ENCODE assay signal across 1 cellular context in the genomic region with DNA sequence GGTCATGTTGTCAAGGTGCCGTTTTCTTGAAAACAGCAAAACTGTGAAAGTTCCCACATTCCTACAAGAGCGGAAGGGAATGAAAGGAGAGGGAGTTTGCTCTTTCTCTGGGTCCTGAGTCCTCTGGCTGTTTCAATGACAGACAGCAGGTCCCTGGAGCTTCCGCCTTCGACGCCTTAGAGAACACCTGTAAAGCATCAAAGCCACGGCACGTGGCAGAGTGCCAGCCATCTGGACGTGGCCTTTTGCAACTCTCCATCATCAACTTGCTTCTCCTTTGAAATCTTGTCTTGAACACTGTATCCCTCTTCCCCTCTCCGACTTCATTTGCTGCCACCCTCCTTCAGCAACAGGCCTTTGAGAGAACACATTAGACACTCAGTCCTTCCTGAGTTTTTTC.
TF ChIP-seq lines count a peak whose summit lies in the region.

No MANE protein-coding gene starts in this region.

TF ChIP-seq in SK-N-SH, 30 proteins besides CTCF, POLR2A, EP300 and RAD21 (continued from another document):
- TF ChIP-seq, protein P1, sequence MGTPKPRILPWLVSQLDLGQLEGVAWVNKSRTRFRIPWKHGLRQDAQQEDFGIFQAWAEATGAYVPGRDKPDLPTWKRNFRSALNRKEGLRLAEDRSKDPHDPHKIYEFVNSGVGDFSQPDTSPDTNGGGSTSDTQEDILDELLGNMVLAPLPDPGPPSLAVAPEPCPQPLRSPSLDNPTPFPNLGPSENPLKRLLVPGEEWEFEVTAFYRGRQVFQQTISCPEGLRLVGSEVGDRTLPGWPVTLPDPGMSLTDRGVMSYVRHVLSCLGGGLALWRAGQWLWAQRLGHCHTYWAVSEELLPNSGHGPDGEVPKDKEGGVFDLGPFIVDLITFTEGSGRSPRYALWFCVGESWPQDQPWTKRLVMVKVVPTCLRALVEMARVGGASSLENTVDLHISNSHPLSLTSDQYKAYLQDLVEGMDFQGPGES (IDR thresholded peaks at IDR 0.05; ENCODE audit: low read depth, low read length), result no peak
- TF ChIP-seq TAF1 (IDR thresholded peaks at IDR 0.05; ENCODE audit: borderline replicate concordance, low read depth, low read length), result no peak
- TF ChIP-seq SIN3A (IDR thresholded peaks at IDR 0.05; ENCODE audit: borderline replicate concordance, low read depth, low read length), result no peak
- no peak; the same call in 1 of the 2 replicates for TF ChIP-seq GATA2 (CRISPR knock-in tag; IDR thresholded peaks at IDR 0.05)
- no peak for TF ChIP-seq REST (IDR thresholded peaks at IDR 0.05; ENCODE audit: low read depth, low read length)
- TF ChIP-seq TEAD4 (IDR thresholded peaks at IDR 0.05; ENCODE audit: borderline replicate concordance, insufficient read depth), result no peak
- TF ChIP-seq CHD2 (IDR thresholded peaks at IDR 0.05; ENCODE audit: low read length, partially characterized antibody), result no peak
- no peak for TF ChIP-seq MXI1 (IDR thresholded peaks at IDR 0.05; ENCODE audit: low read depth, low read length)
- TF ChIP-seq NFIC (IDR thresholded peaks at IDR 0.05; ENCODE audit: borderline replicate concordance), result no peak
- TF ChIP-seq RCOR1 (IDR thresholded peaks at IDR 0.05; ENCODE audit: low read length), result no peak
